ENCODE assay signal across 36 cellular contexts in the genomic region with DNA sequence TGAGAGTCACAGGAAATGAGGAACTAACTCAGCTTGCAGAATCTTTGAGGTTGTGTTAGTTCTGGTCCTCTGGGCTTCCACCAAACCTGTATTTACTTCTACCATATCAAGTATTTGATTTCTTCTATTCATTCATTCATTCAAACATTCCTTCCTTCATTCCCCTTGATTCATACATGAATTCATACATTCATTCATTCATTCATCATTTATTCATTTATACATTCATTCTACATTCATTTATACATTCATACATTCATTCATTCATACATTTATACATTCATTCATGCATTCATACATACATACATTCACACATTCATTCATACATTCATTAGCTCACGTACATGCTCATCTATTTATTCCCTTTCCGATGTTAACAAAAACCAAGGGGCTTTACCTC.
A peak's percentile ranks its signal among the peaks of the same experiment; 100 is the strongest.
DNase-seq lines count a peak whose midpoint lies in the region; ATAC-seq, FAIRE-seq and TF ChIP-seq lines count a peak whose summit lies in the region.
"Had no signal": no experiment of that assay in that cellular context is flagged by ENCODE, and none has a peak within 500 bp of the region (broad histone marks: within the 10 kb centered on the region; RNA-seq: fewer than 3 reads in every experiment).

No MANE protein-coding gene starts in this region.

- peak; percentile 88 for FAIRE-seq in HTR-8/SVneo (lab: Jason Lieb, UNC)
- FAIRE-seq in GM12878 (lab: Jason Lieb, UNC), result no peak
- FAIRE-seq in K562 (lab: Jason Lieb, UNC), result no peak
- no peak for FAIRE-seq in HepG2 (lab: Jason Lieb, UNC)
- FAIRE-seq: A204.1, A549, D721Med had no signal

- H3K9ac ChIP-seq in GM12878 (ENCODE audit: control insufficient read depth, insufficient read depth, low read length) (no peak overlapping the region), K562 (ENCODE audit: insufficient read depth in 1 of 2, low read depth in 2 of 2, low read length in 2 of 2) (no peak overlapping the region), HepG2 (ENCODE audit: insufficient read depth, low read depth, low read length) (no peak overlapping the region)
- H3K9ac ChIP-seq: BLaER1; BLaER1 treated with 17β-estradiol and CSF1 and Interleukin-3, amounts not matched to agents 10 nM and 100 nM had no signal

- H3K4me3 ChIP-seq in HEK293 (ENCODE audit: low read depth, low read length) (no peak overlapping the region), GM12878 (no peak overlapping the region), K562 (no peak overlapping the region), HepG2 (replicated peaks in 1 of 3; ENCODE audit: insufficient read depth in 1 of 3, low read depth in 2 of 3, low read length in 3 of 3) (no peak overlapping the region)
- H3K4me3 ChIP-seq in CD4-positive, alpha-beta memory T cell (ENCODE audit: low read length in 2 of 2), result no peak overlapping the region
- H3K4me3 ChIP-seq: A549; BLaER1; BLaER1 treated with 17β-estradiol and CSF1 and Interleukin-3, amounts not matched to agents 10 nM and 100 nM had no signal

- in situ Hi-C loops in GM12878 (cut with MboI) (no loop called here), K562 (cut with MboI) (no loop called here), HepG2 (cut with HindIII; ENCODE audit: extremely low pct_ligation_motif_present, low pct_unique_long_range_greater_than_20kb) (no loop called here)

- TF ChIP-seq EP300 in GM12878 (IDR thresholded peaks at IDR 0.05; ENCODE audit: borderline replicate concordance in 1 of 2, control insufficient read depth in 1 of 2, low read depth in 2 of 2, low read length in 2 of 2) (no peak), K562 (IDR thresholded peaks at IDR 0.05; ENCODE audit: low read length) (no peak), HepG2 (IDR thresholded peaks at IDR 0.05; ENCODE audit: low read depth in 2 of 2, low read length in 2 of 2) (no peak), HepG2 (CRISPR knock-in tag; IDR thresholded peaks at IDR 0.05; ENCODE audit: borderline replicate concordance) (no peak)

- no peaks in the 10 kb centered on the region for H3K9me1 ChIP-seq in K562 (ENCODE audit: control insufficient read depth, insufficient read depth, low read length)

- RAD21 ChIA-PET in GM12878 (lab: Charles Lee; ENCODE audit: unreplicated experiment), result no interaction called here

- H3K4me2 ChIP-seq in GM12878 (ENCODE audit: control insufficient read depth, insufficient read depth), result no peak overlapping the region
- no peak overlapping the region for H3K4me2 ChIP-seq in K562 (ENCODE audit: insufficient read depth, low read length)
- H3K4me2 ChIP-seq in HepG2 (ENCODE audit: low read depth, low read length), result no peak overlapping the region
- H3K4me2 ChIP-seq: A549 had no signal

- H3K36me3 ChIP-seq in HEK293 (ENCODE audit: control insufficient read depth in 2 of 2, insufficient read depth in 1 of 2, low read length in 2 of 2) (no peaks in the 10 kb centered on the region), GM12878 (ENCODE audit: control insufficient read depth in 2 of 2, insufficient read depth in 2 of 2, low read length in 1 of 2) (no peaks in the 10 kb centered on the region), K562 (ENCODE audit: control insufficient read depth, insufficient read depth, low read length) (no peaks in the 10 kb centered on the region), HepG2 (replicated peaks in 1 of 2; ENCODE audit: control insufficient read depth in 1 of 2, insufficient read depth in 2 of 2, low read length in 2 of 2) (no peaks in the 10 kb centered on the region)
- no peaks in the 10 kb centered on the region for H3K36me3 ChIP-seq in CD4-positive, alpha-beta memory T cell (ENCODE audit: insufficient read depth, low read length)
- H3K36me3 ChIP-seq: BE2C; BLaER1; BLaER1 treated with 17β-estradiol and CSF1 and Interleukin-3, amounts not matched to agents 10 nM and 100 nM had no signal

- peaks cover 8 to 10% of the 10 kb centered on the region in 2 donors for H3K27me3 Mint-ChIP-seq in CD4-positive, alpha-beta memory T cell

- POLR2A ChIA-PET in HEK293 (lab: Yijun Ruan, JAX), result no interaction called here
- POLR2A ChIA-PET in GM12878 (lab: Charles Lee), result no interaction called here
- POLR2A ChIA-PET in K562 (lab: Yijun Ruan, JAX), result interaction anchor here (0.5 kb wide), 1 partner anchor 73 kb away, joined by 5 read pairs; no protein-coding TSS in a partner anchor
- POLR2A ChIA-PET in CD4-positive, alpha-beta memory T cell (lab: Charles Lee; ENCODE audit: partially characterized antibody), result no interaction called here
- POLR2A ChIA-PET in HepG2 (lab: Yijun Ruan, JAX), result no interaction called here

- no peak overlapping the region for H2AFZ ChIP-seq in GM12878 (ENCODE audit: control insufficient read depth, low read depth, low read length)
- H2AFZ ChIP-seq in K562 (ENCODE audit: low read depth, low read length), result no peak overlapping the region
- H2AFZ ChIP-seq in HepG2 (ENCODE audit: low read length), result no peak overlapping the region

- no peak for TF ChIP-seq POLR2A in GM12878 (IDR thresholded peaks at IDR 0.05; ENCODE audit: low read depth, low read length)
- TF ChIP-seq POLR2A in K562 (conservative IDR thresholded peaks at IDR 0.05), result no peak
- TF ChIP-seq POLR2A in HepG2 (IDR thresholded peaks at IDR 0.05; ENCODE audit: insufficient read depth in 1 of 2, low read depth in 2 of 2, low read length in 2 of 2), result no peak

- no peaks in the 10 kb centered on the region for H4K20me1 ChIP-seq in GM12878 (ENCODE audit: control insufficient read depth, insufficient read depth)
- peaks cover 5% of the 10 kb centered on the region; the same call in 1 of the 2 replicates for H4K20me1 ChIP-seq in K562 (replicated peaks; ENCODE audit: control insufficient read depth, insufficient read depth, low read length)
- no peaks in the 10 kb centered on the region for H4K20me1 ChIP-seq in HepG2 (ENCODE audit: insufficient read depth, low read length)
- H4K20me1 ChIP-seq: BLaER1; BLaER1 treated with 17β-estradiol and CSF1 and Interleukin-3, amounts not matched to agents 10 nM and 100 nM had no signal

- WGBS in GM12878 (ENCODE audit: insufficient coverage, insufficient replicate concordance, low lambda C conversion rate, missing lambda C conversion rate), result 63% methylated on average over 2 of the region's 2 CpGs
- 4% methylated on average over 2 of the region's 2 CpGs for WGBS in K562 (ENCODE audit: insufficient coverage, low coverage, missing lambda C conversion rate)
- WGBS in HepG2 (ENCODE audit: low lambda C conversion rate), result 49% methylated on average over 2 of the region's 2 CpGs

- H3K36me3 Mint-ChIP-seq in CD4-positive, alpha-beta memory T cell, result no peaks in the 10 kb centered on the region
- H3K36me3 Mint-ChIP-seq: CD14-positive monocyte; CD4-positive, CD25-positive, alpha-beta regulatory T cell; CD8-positive, alpha-beta memory T cell; CD8-positive, alpha-beta T cell had no signal

- no peak for ATAC-seq in GM12878
- no peak for ATAC-seq in K562
- ATAC-seq in HepG2, result no peak
- ATAC-seq: A549; CD8-positive, alpha-beta T cell had no signal

- CTCF ChIA-PET in HEK293 (lab: Yijun Ruan, JAX) (no interaction called here), GM12878 (lab: Yijun Ruan, JAX) (no interaction called here), K562 (lab: Yijun Ruan, JAX; ENCODE audit: low intra/inter-chr PET ratio) (no interaction called here), HepG2 (lab: Yijun Ruan, JAX; ENCODE audit: low intra/inter-chr PET ratio, low total read pairs) (no interaction called here)
- CTCF ChIA-PET in CD4-positive, alpha-beta memory T cell (lab: Charles Lee; ENCODE audit: partially characterized antibody), result no interaction called here

- BruUV-seq in GM12878 (replicated peaks; lab: Mats Ljungman, UMichigan) (no TSS peak), K562 (replicated peaks; lab: Mats Ljungman, UMichigan) (no TSS peak), HepG2 (replicated peaks; lab: Mats Ljungman, UMichigan) (no TSS peak)

- H3K79me2 ChIP-seq in GM12878 (ENCODE audit: control insufficient read depth, insufficient read depth, low read length) (no peaks in the 10 kb centered on the region), K562 (ENCODE audit: control insufficient read depth, insufficient read depth, low read length) (no peaks in the 10 kb centered on the region), HepG2 (ENCODE audit: insufficient read depth, low read length) (no peaks in the 10 kb centered on the region)

- H3K27ac Mint-ChIP-seq in CD4-positive, alpha-beta memory T cell, result no peak overlapping the region
- H3K27ac Mint-ChIP-seq: B cell; CD14-positive monocyte; CD4-positive, alpha-beta T cell; CD8-positive, alpha-beta memory T cell; CD8-positive, alpha-beta T cell had no signal

- H3K4me1 ChIP-seq in HEK293 (ENCODE audit: control insufficient read depth, insufficient read depth, low read length) (no peaks in the 10 kb centered on the region), GM12878 (ENCODE audit: control insufficient read depth, insufficient read depth, low read length) (no peaks in the 10 kb centered on the region), K562 (replicated peaks in 1 of 2; ENCODE audit: control insufficient read depth in 2 of 2, insufficient read depth in 2 of 2, low read length in 2 of 2) (no peaks in the 10 kb centered on the region), HepG2 (ENCODE audit: insufficient read depth, low read length) (no peaks in the 10 kb centered on the region)
- H3K4me1 ChIP-seq in CD4-positive, alpha-beta memory T cell (ENCODE audit: insufficient read depth, low read length), result no peaks in the 10 kb centered on the region
- H3K4me1 ChIP-seq: A549, BE2C, Caco-2 had no signal

- H3K4me1 Mint-ChIP-seq in CD4-positive, alpha-beta memory T cell, result no peaks in the 10 kb centered on the region
- H3K4me1 Mint-ChIP-seq: B cell; CD14-positive monocyte; CD8-positive, alpha-beta memory T cell had no signal

- no peak for DNase-seq in HTR-8/SVneo (ENCODE audit: insufficient read length, low spot score)
- DNase-seq in GM12878 (ENCODE audit: low read depth, low spot score), result no peak
- no peak for DNase-seq in K562 (ENCODE audit: extremely low read depth in 1 of 4, low spot score in 3 of 4)
- DNase-seq in CD4-positive, alpha-beta memory T cell, result no peak
- no peak for DNase-seq in HepG2 (ENCODE audit: low spot score)
- no peak for DNase-seq in activated naive CD4-positive, alpha-beta T cell (lab: John Stamatoyannopoulos, UW)
- no peak for DNase-seq in NOMO-1 (lab: John Stamatoyannopoulos, UW; ENCODE audit: unreplicated experiment in 2 of 2)
- DNase-seq: 8988T; ACHN; AML-193; BE2C; C1 segment of cervical spinal cord; Caco-2; Calu3; CD4-positive, alpha-beta T cell; CD4-positive, CD25-positive, alpha-beta regulatory T cell; CD8-positive, alpha-beta memory T cell; CD8-positive, alpha-beta T cell; COR-L47; DMS 273 treated with DMSO at 0.1 percent for 48 hours; DMS153; DMS53; DMS79; DMS79 treated with DMSO at 0.1 percent for 48 hours; DND-41; EL had no signal

- TF ChIP-seq CTCF in HEK293 (tag by site-specific recombination; IDR thresholded peaks at IDR 0.05) (no peak), GM12878 (IDR thresholded peaks at IDR 0.05 in 2 of 3, conservative IDR thresholded peaks at IDR 0.05 in 1 of 3; ENCODE audit: control insufficient read depth in 2 of 3, extremely low read depth in 1 of 3, insufficient read depth in 1 of 3, low read depth in 3 of 3, low read length in 3 of 3) (no peak), K562 (IDR thresholded peaks at IDR 0.05 in 2 of 3, conservative IDR thresholded peaks at IDR 0.05 in 1 of 3; ENCODE audit: insufficient read depth in 2 of 3, low read depth in 1 of 3, low read length in 3 of 3) (no peak), HepG2 (CRISPR knock-in tag; IDR thresholded peaks at IDR 0.05) (no peak)

- no peak overlapping the region for H3K4me3 Mint-ChIP-seq in CD4-positive, alpha-beta memory T cell
- H3K4me3 Mint-ChIP-seq: B cell; CD14-positive monocyte; CD4-positive, alpha-beta T cell; CD4-positive, CD25-positive, alpha-beta regulatory T cell; CD8-positive, alpha-beta memory T cell; CD8-positive, alpha-beta T cell had no signal

- TF ChIP-seq RAD21 in GM12878 (IDR thresholded peaks at IDR 0.05; ENCODE audit: insufficient read depth, low read depth, low read length) (no peak), K562 (CRISPR knock-in tag; conservative IDR thresholded peaks at IDR 0.05 in 1 of 2, IDR thresholded peaks at IDR 0.05 in 1 of 2) (no peak), HepG2 (CRISPR knock-in tag; IDR thresholded peaks at IDR 0.05) (no peak)

- H3K27me3 ChIP-seq in GM12878 (replicated peaks in 1 of 2; ENCODE audit: control insufficient read depth in 2 of 2, insufficient read depth in 2 of 2, low read length in 1 of 2) (peaks cover 0 to 2% of the 10 kb centered on the region in 2 experiments; a peak in 3 of 4 replicates), K562 (ENCODE audit: control insufficient read depth in 2 of 2, insufficient read depth in 2 of 2, low read length in 2 of 2) (peaks cover 14 to 48% of the 10 kb centered on the region in 2 experiments; a peak in 4 of 5 replicates), HepG2 (ENCODE audit: control insufficient read depth in 1 of 2, insufficient read depth in 2 of 2, low read length in 2 of 2) (peaks cover 2 to 28% of the 10 kb centered on the region in 2 experiments; a peak in 3 of 5 replicates)
- no peaks in the 10 kb centered on the region for H3K27me3 ChIP-seq in CD4-positive, alpha-beta memory T cell (ENCODE audit: insufficient read depth, low read length)
- H3K27me3 ChIP-seq: BE2C; BLaER1; BLaER1 treated with 17β-estradiol and CSF1 and Interleukin-3, amounts not matched to agents 10 nM and 100 nM had no signal

- SMC1A ChIA-PET in GM12878 (lab: Charles Lee; ENCODE audit: uncharacterized antibody, unreplicated experiment), result no interaction called here

- peaks cover 0 to 7% (median 2%) of the 10 kb centered on the region in 8 donors for H3K9me3 Mint-ChIP-seq in CD4-positive, alpha-beta memory T cell
- H3K9me3 Mint-ChIP-seq: CD4-positive, alpha-beta T cell had no signal

- H3K9me3 ChIP-seq in HEK293 (ENCODE audit: control insufficient read depth, insufficient read depth, low read depth, low read length) (no peaks in the 10 kb centered on the region), GM12878 (replicated peaks; ENCODE audit: control insufficient read depth, insufficient read depth, low read length) (no peaks in the 10 kb centered on the region), K562 (replicated peaks; ENCODE audit: control insufficient read depth, insufficient read depth, low read depth, low read length) (no peaks in the 10 kb centered on the region), HepG2 (ENCODE audit: low read length) (no peaks in the 10 kb centered on the region)
- no peaks in the 10 kb centered on the region for H3K9me3 ChIP-seq in CD4-positive, alpha-beta memory T cell (ENCODE audit: control insufficient read depth in 1 of 2, low read length in 2 of 2)
- H3K9me3 ChIP-seq: A549, BE2C had no signal

- intact Hi-C loops in GM12878 (cut with micrococcal nuclease; ENCODE audit: unreplicated experiment) (no loop called here), K562 (cut with micrococcal nuclease) (no loop called here), HepG2 (cut with micrococcal nuclease; ENCODE audit: unreplicated experiment) (no loop called here)
- intact Hi-C loops in CD4-positive, alpha-beta memory T cell (cut with micrococcal nuclease), result no loop called here

- no peak overlapping the region for H3K27ac ChIP-seq in HEK293 (ENCODE audit: extremely low read depth, low read depth, low read length)
- no peak overlapping the region for H3K27ac ChIP-seq in GM12878 (ENCODE audit: control insufficient read depth, insufficient read depth)
- no peak overlapping the region for H3K27ac ChIP-seq in K562 (ENCODE audit: extremely low read depth, low read depth, low read length)
- H3K27ac ChIP-seq in CD4-positive, alpha-beta memory T cell (ENCODE audit: low read depth, low read length), result no peak overlapping the region
- H3K27ac ChIP-seq in HepG2 (ENCODE audit: extremely low read length, insufficient read depth, low read length), result no peak overlapping the region
- H3K27ac ChIP-seq: 22Rv1; A549; BLaER1; BLaER1 treated with 17β-estradiol and CSF1 and Interleukin-3, amounts not matched to agents 10 nM and 100 nM; C4-2B had no signal
